Comparison of ENCODE assay signal across 1 cellular context in the genomic region with DNA sequence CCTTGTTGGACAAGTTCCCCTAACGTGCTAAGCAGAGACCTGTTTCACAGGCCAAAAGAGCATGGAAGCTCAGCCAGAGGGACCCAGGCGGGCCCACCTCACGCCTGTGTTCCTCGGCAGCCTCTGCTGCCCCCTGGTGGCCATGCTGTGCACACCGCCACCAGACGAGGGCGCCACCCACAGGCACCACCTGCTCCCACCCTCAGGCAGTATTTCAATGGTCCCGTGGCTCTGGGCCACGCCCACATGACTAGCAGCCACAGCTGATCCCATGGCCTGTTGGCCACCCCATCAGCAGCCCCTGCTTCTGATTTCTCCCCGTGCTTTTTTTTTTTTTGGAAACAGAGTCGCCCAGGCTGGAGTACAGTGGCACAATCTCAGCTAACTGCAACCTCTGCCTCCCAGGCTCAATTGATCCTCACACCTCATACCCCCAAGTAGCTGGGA.
TF ChIP-seq lines count a peak whose summit lies in the region.

No MANE protein-coding gene starts in this region.

TF ChIP-seq in HEK293, 187 proteins besides CTCF, POLR2A, EP300 and RAD21 (continued from another document):
- TF ChIP-seq, protein P1, sequence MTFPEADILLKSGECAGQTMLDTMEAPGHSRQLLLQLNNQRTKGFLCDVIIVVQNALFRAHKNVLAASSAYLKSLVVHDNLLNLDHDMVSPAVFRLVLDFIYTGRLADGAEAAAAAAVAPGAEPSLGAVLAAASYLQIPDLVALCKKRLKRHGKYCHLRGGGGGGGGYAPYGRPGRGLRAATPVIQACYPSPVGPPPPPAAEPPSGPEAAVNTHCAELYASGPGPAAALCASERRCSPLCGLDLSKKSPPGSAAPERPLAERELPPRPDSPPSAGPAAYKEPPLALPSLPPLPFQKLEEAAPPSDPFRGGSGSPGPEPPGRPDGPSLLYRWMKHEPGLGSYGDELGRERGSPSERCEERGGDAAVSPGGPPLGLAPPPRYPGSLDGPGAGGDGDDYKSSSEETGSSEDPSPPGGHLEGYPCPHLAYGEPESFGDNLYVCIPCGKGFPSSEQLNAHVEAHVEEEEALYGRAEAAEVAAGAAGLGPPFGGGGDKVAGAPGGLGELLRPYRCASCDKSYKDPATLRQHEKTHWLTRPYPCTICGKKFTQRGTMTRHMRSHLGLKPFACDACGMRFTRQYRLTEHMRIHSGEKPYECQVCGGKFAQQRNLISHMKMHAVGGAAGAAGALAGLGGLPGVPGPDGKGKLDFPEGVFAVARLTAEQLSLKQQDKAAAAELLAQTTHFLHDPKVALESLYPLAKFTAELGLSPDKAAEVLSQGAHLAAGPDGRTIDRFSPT (tag by site-specific recombination; IDR thresholded peaks at IDR 0.05) = peak; percentile 88
- peak; percentile 51 for TF ChIP-seq ZNF660 (tag by site-specific recombination; IDR thresholded peaks at IDR 0.05)
- peak; percentile 93 for TF ChIP-seq KLF16 (tag by site-specific recombination; IDR thresholded peaks at IDR 0.05)
- TF ChIP-seq ZFP3 (tag by site-specific recombination; IDR thresholded peaks at IDR 0.05; ENCODE audit: low read depth) = no peak
- TF ChIP-seq ZNF391 (tag by site-specific recombination; IDR thresholded peaks at IDR 0.05; ENCODE audit: borderline replicate concordance, low read depth) = peak; percentile 51; the same call in 1 of the 2 replicates
- no peak for TF ChIP-seq ZNF529 (tag by site-specific recombination; IDR thresholded peaks at IDR 0.05; ENCODE audit: insufficient replicate concordance)
- TF ChIP-seq ZNF23 (tag by site-specific recombination; IDR thresholded peaks at IDR 0.05; ENCODE audit: borderline replicate concordance) = no peak
- no peak for TF ChIP-seq ZNF302 (tag by site-specific recombination; IDR thresholded peaks at IDR 0.05; ENCODE audit: low read depth)
- TF ChIP-seq SCRT1 (tag by site-specific recombination; IDR thresholded peaks at IDR 0.05; ENCODE audit: borderline replicate concordance) = peak; percentile 80
- no peak for TF ChIP-seq ZNF670 (tag by site-specific recombination; IDR thresholded peaks at IDR 0.05; ENCODE audit: low read depth)
- TF ChIP-seq, protein P2, sequence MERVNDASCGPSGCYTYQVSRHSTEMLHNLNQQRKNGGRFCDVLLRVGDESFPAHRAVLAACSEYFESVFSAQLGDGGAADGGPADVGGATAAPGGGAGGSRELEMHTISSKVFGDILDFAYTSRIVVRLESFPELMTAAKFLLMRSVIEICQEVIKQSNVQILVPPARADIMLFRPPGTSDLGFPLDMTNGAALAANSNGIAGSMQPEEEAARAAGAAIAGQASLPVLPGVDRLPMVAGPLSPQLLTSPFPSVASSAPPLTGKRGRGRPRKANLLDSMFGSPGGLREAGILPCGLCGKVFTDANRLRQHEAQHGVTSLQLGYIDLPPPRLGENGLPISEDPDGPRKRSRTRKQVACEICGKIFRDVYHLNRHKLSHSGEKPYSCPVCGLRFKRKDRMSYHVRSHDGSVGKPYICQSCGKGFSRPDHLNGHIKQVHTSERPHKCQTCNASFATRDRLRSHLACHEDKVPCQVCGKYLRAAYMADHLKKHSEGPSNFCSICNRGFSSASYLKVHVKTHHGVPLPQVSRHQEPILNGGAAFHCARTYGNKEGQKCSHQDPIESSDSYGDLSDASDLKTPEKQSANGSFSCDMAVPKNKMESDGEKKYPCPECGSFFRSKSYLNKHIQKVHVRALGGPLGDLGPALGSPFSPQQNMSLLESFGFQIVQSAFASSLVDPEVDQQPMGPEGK (tag by site-specific recombination; IDR thresholded peaks at IDR 0.05) = peak; percentile 89
- TF ChIP-seq ZNF530 (tag by site-specific recombination; IDR thresholded peaks at IDR 0.05; ENCODE audit: low read depth) = no peak
- TF ChIP-seq SP3 (tag by site-specific recombination; IDR thresholded peaks at IDR 0.05) = peak; percentile 56
- TF ChIP-seq SP7 (tag by site-specific recombination; IDR thresholded peaks at IDR 0.05) = peak; percentile 80
- no peak for TF ChIP-seq ZNF174 (tag by site-specific recombination; IDR thresholded peaks at IDR 0.05)
- peak; percentile 66; the same call in 1 of the 2 replicates for TF ChIP-seq ZFP37 (tag by site-specific recombination; IDR thresholded peaks at IDR 0.05)
- TF ChIP-seq ZNF274 (IDR thresholded peaks at IDR 0.05; ENCODE audit: low read length) = no peak
- no peak for TF ChIP-seq ZNF274 (tag by site-specific recombination; IDR thresholded peaks at IDR 0.05; ENCODE audit: borderline replicate concordance)
- peak; percentile 89 for TF ChIP-seq ZSCAN30 (tag by site-specific recombination; IDR thresholded peaks at IDR 0.05)
- 0 out of 2 replicates have a peak, but pooled peaks have one; percentile 37 for TF ChIP-seq ZNF184 (tag by site-specific recombination; IDR thresholded peaks at IDR 0.05)
- TF ChIP-seq, protein P3, sequence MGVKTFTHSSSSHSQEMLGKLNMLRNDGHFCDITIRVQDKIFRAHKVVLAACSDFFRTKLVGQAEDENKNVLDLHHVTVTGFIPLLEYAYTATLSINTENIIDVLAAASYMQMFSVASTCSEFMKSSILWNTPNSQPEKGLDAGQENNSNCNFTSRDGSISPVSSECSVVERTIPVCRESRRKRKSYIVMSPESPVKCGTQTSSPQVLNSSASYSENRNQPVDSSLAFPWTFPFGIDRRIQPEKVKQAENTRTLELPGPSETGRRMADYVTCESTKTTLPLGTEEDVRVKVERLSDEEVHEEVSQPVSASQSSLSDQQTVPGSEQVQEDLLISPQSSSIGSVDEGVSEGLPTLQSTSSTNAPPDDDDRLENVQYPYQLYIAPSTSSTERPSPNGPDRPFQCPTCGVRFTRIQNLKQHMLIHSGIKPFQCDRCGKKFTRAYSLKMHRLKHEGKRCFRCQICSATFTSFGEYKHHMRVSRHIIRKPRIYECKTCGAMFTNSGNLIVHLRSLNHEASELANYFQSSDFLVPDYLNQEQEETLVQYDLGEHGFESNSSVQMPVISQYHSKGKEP (tag by site-specific recombination; IDR thresholded peaks at IDR 0.05) = peak; percentile 33; the same call in 1 of the 2 replicates
- TF ChIP-seq, protein P4, sequence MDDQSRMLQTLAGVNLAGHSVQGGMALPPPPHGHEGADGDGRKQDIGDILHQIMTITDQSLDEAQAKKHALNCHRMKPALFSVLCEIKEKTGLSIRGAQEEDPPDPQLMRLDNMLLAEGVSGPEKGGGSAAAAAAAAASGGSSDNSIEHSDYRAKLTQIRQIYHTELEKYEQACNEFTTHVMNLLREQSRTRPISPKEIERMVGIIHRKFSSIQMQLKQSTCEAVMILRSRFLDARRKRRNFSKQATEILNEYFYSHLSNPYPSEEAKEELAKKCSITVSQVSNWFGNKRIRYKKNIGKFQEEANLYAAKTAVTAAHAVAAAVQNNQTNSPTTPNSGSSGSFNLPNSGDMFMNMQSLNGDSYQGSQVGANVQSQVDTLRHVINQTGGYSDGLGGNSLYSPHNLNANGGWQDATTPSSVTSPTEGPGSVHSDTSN (CRISPR knock-in tag; IDR thresholded peaks at IDR 0.05) = no peak
- TF ChIP-seq ZNF223 (tag by site-specific recombination; IDR thresholded peaks at IDR 0.05) = no peak
- TF ChIP-seq, protein P5, sequence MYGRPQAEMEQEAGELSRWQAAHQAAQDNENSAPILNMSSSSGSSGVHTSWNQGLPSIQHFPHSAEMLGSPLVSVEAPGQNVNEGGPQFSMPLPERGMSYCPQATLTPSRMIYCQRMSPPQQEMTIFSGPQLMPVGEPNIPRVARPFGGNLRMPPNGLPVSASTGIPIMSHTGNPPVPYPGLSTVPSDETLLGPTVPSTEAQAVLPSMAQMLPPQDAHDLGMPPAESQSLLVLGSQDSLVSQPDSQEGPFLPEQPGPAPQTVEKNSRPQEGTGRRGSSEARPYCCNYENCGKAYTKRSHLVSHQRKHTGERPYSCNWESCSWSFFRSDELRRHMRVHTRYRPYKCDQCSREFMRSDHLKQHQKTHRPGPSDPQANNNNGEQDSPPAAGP (tag by site-specific recombination; IDR thresholded peaks at IDR 0.05) = peak; percentile 75
- TF ChIP-seq ZEB2 (tag by site-specific recombination; IDR thresholded peaks at IDR 0.05) = peak; percentile 71; the same call in 1 of the 2 replicates
- TF ChIP-seq ZNF76 (tag by site-specific recombination; IDR thresholded peaks at IDR 0.05; ENCODE audit: borderline replicate concordance, low read depth) = peak; percentile 16; the same call in 1 of the 2 replicates
- TF ChIP-seq KLF10 (tag by site-specific recombination; IDR thresholded peaks at IDR 0.05) = peak; percentile 84
- 0 out of 2 replicates have a peak, but pooled peaks have one; percentile 20 for TF ChIP-seq ZNF610 (tag by site-specific recombination; IDR thresholded peaks at IDR 0.05; ENCODE audit: borderline replicate concordance)
- no peak for TF ChIP-seq ZNF48 (tag by site-specific recombination; IDR thresholded peaks at IDR 0.05)
- TF ChIP-seq, protein P6, sequence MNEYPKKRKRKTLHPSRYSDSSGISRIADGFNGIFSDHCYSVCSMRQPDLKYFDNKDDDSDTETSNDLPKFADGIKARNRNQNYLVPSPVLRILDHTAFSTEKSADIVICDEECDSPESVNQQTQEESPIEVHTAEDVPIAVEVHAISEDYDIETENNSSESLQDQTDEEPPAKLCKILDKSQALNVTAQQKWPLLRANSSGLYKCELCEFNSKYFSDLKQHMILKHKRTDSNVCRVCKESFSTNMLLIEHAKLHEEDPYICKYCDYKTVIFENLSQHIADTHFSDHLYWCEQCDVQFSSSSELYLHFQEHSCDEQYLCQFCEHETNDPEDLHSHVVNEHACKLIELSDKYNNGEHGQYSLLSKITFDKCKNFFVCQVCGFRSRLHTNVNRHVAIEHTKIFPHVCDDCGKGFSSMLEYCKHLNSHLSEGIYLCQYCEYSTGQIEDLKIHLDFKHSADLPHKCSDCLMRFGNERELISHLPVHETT (tag by site-specific recombination; IDR thresholded peaks at IDR 0.05) = peak; percentile 62; the same call in 1 of the 2 replicates
- TF ChIP-seq ZNF510 (tag by site-specific recombination; IDR thresholded peaks at IDR 0.05; ENCODE audit: insufficient replicate concordance) = no peak
